Comparison of ENCODE assay signal across 8 cellular contexts in genomic region chr15:31214864-31215489, GRCh38.
DNase-seq lines count a peak whose midpoint lies in the region; ATAC-seq, FAIRE-seq and TF ChIP-seq lines count a peak whose summit lies in the region.

No MANE protein-coding gene starts in this region.

- H3K4me3 ChIP-seq in NT2/D1 (ENCODE audit: insufficient read length, low read depth): peak overlapping the region; percentile 9

- H3K36me3 Mint-ChIP-seq in effector memory CD8-positive, alpha-beta T cell (ENCODE audit: insufficient read depth): peaks cover 10% of the 10 kb centered on the region
- H3K36me3 Mint-ChIP-seq in natural killer cell treated with Interleukin-12 subunit alpha and Interleukin-12 subunit beta and Interleukin-15 and Interleukin-18, amount 100 ng/mL, for 72 hours: no peaks in the 10 kb centered on the region

- H3K27me3 ChIP-seq in NT2/D1 (ENCODE audit: insufficient read depth, insufficient read length): peaks cover 3% of the 10 kb centered on the region

- TF ChIP-seq POLR2A in GM12892 (IDR thresholded peaks at IDR 0.05; ENCODE audit: low read depth, low read length): no peak

- no peaks in the 10 kb centered on the region for H3K27me3 Mint-ChIP-seq in effector memory CD8-positive, alpha-beta T cell
- H3K27me3 Mint-ChIP-seq in natural killer cell treated with Interleukin-12 subunit alpha and Interleukin-12 subunit beta and Interleukin-15 and Interleukin-18, amount 100 ng/mL, for 72 hours: no peaks in the 10 kb centered on the region

- FAIRE-seq in GM12892 (lab: Jason Lieb, UNC) (peak; percentile 30), GM19239 (lab: Jason Lieb, UNC) (no peak)

- no peak overlapping the region for H3K9ac ChIP-seq in NT2/D1 (ENCODE audit: insufficient read length, low read depth)

- H3K9me3 ChIP-seq in NT2/D1 (ENCODE audit: insufficient read depth, low read length): peaks cover 6% of the 10 kb centered on the region

- peak overlapping the region; percentile 77 to 79 for H3K4me3 Mint-ChIP-seq in effector memory CD8-positive, alpha-beta T cell
- peak overlapping the region; percentile 69 for H3K4me3 Mint-ChIP-seq in natural killer cell treated with Interleukin-12 subunit alpha and Interleukin-12 subunit beta and Interleukin-15 and Interleukin-18, amount 100 ng/mL, for 72 hours

- DNase-seq in GM12892 (ENCODE audit: insufficient read length) (no peak), NT2/D1 (ENCODE audit: low read depth, low spot score) (no peak), NCI-H2081 treated with DMSO at 0.1 percent for 48 hours (lab: John Stamatoyannopoulos, UW) (no peak), KG1 (lab: John Stamatoyannopoulos, UW) (no peak), GM19239 (ENCODE audit: insufficient read length, low spot score) (no peak)
- no peak for DNase-seq in effector memory CD8-positive, alpha-beta T cell
- no peak for DNase-seq in natural killer cell treated with Interleukin-12 subunit alpha and Interleukin-12 subunit beta and Interleukin-15 and Interleukin-18, amount 100 ng/mL, for 72 hours (ENCODE audit: low spot score)

- H3K4me1 Mint-ChIP-seq in effector memory CD8-positive, alpha-beta T cell (ENCODE audit: low read depth in 2 of 2): peaks cover 10 to 14% of the 10 kb centered on the region in 2 donors
- H3K4me1 Mint-ChIP-seq in natural killer cell treated with Interleukin-12 subunit alpha and Interleukin-12 subunit beta and Interleukin-15 and Interleukin-18, amount 100 ng/mL, for 72 hours (ENCODE audit: low read depth in 2 of 2): peaks cover 22 to 26% of the 10 kb centered on the region in 2 donors

- peak overlapping the region; percentile 87 to 94 for H3K27ac Mint-ChIP-seq in effector memory CD8-positive, alpha-beta T cell
- H3K27ac Mint-ChIP-seq in natural killer cell treated with Interleukin-12 subunit alpha and Interleukin-12 subunit beta and Interleukin-15 and Interleukin-18, amount 100 ng/mL, for 72 hours: peak overlapping the region; percentile 45 to 57

- H3K4me1 ChIP-seq in NT2/D1 (ENCODE audit: insufficient read depth, insufficient read length): peaks cover 4% of the 10 kb centered on the region

- no peaks in the 10 kb centered on the region for H3K9me3 Mint-ChIP-seq in effector memory CD8-positive, alpha-beta T cell
- no peaks in the 10 kb centered on the region for H3K9me3 Mint-ChIP-seq in natural killer cell treated with Interleukin-12 subunit alpha and Interleukin-12 subunit beta and Interleukin-15 and Interleukin-18, amount 100 ng/mL, for 72 hours

- no peaks in the 10 kb centered on the region for H3K36me3 ChIP-seq in NT2/D1 (ENCODE audit: insufficient read depth, insufficient read length, low read length)

- ATAC-seq in effector memory CD8-positive, alpha-beta T cell (replicated peaks): no peak
- ATAC-seq in natural killer cell treated with Interleukin-12 subunit alpha and Interleukin-12 subunit beta and Interleukin-15 and Interleukin-18, amount 100 ng/mL, for 72 hours: no peak
- no peak for ATAC-seq in GM18511 (IDR thresholded peaks at IDR 0.05; ENCODE audit: unreplicated experiment)
